8 cellular contexts compared by ENCODE assay signal in genomic region chr1:228109073-228109961, GRCh38. TPM values are rescaled to one million over a fixed set of nuclear protein-coding genes. Genes with fewer than 3 reads are reported as not detected.
A peak's percentile ranks its signal among the peaks of the same experiment; 100 is the strongest.
DNase-seq lines count a peak whose midpoint lies in the region; ATAC-seq and TF ChIP-seq lines count a peak whose summit lies in the region.

Gene MRPL55 (minus strand): TSS chr1:228109299. CDS start chr1:228108260, 1,039 bp downstream.

- TF ChIP-seq EP300 in Ishikawa (IDR thresholded peaks at IDR 0.05; ENCODE audit: borderline replicate concordance), result no peak

- no peak for TF ChIP-seq RAD21 in Ishikawa (IDR thresholded peaks at IDR 0.05; ENCODE audit: low read depth)

- DNase-seq in DMS114 treated with DMSO at 0.1 percent for 48 hours (lab: John Stamatoyannopoulos, UW; ENCODE audit: unreplicated experiment) (peak; percentile 87), OCI-M2 (lab: John Stamatoyannopoulos, UW; ENCODE audit: unreplicated experiment) (peak; percentile 72), activated T-cell treated with anti-CD3 and anti-CD28 coated beads for 4 hours (peak; percentile 100), epithelial cell of prostate (ENCODE audit: low read depth, low spot score) (peak; percentile 83), mucosa of gallbladder (ENCODE audit: low spot score) (peak; percentile 99)
- DNase-seq in stimulated activated CD8-positive, alpha-beta memory T cell treated with anti-CD3 and anti-CD28 coated beads, Interleukin-4, amount 100 ng/mL, for 4 hours (ENCODE audit: low read depth in 2 of 2, low spot score in 1 of 2), result peak; percentile 97 to 99

- ATAC-seq in GM21576 (IDR thresholded peaks at IDR 0.05; ENCODE audit: unreplicated experiment), result peak; percentile 81

- H3K27ac ChIP-seq in epithelial cell of prostate, result peak within 1 kb of the TSS; percentile 59

TF ChIP-seq in Ishikawa, 13 proteins besides CTCF, POLR2A, EP300 and RAD21:
- TF ChIP-seq REST (IDR thresholded peaks at IDR 0.05; ENCODE audit: low read depth) (no peak), TEAD4 (IDR thresholded peaks at IDR 0.05) (no peak), EGR1 (IDR thresholded peaks at IDR 0.05) (peak; percentile 95), YY1 (IDR thresholded peaks at IDR 0.05; ENCODE audit: low read depth) (peak; percentile 67; the same call in 1 of the 2 replicates), USF1 (IDR thresholded peaks at IDR 0.05) (no peak), TAF1 (IDR thresholded peaks at IDR 0.05; ENCODE audit: low read depth) (peak; percentile 41), TCF12 (IDR thresholded peaks at IDR 0.05; ENCODE audit: low read depth) (no peak; the same call in 1 of the 2 replicates), CEBPB (IDR thresholded peaks at IDR 0.05) (peak; percentile 38; the same call in 1 of the 2 replicates), NFIC (IDR thresholded peaks at IDR 0.05) (no peak), ZBTB7A (IDR thresholded peaks at IDR 0.05; ENCODE audit: low read depth) (peak; percentile 89), CREB1 (IDR thresholded peaks at IDR 0.05; ENCODE audit: low read depth) (peak; percentile 100), FOXM1 (IDR thresholded peaks at IDR 0.05; ENCODE audit: borderline replicate concordance, low read depth) (no peak)
- TF ChIP-seq, protein P1, sequence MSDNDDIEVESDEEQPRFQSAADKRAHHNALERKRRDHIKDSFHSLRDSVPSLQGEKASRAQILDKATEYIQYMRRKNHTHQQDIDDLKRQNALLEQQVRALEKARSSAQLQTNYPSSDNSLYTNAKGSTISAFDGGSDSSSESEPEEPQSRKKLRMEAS (IDR thresholded peaks at IDR 0.05), result peak; percentile 86

RNA-seq across cellular contexts. Expression of gene MRPL55, which starts in this region (rescaled TPM):
- 56.1 TPM for total RNA-seq in mucosa of gallbladder

Comparison
In these comparisons a context has a peak if more than half of its experiments do, and no peak if none do; other contexts are left out.
1. Peak in every context shown above with its lines: DNase-seq, ATAC-seq and H3K27ac ChIP-seq.